1 cellular context compared by ENCODE assay signal in genomic region chr2:32063310-32064020, GRCh38.
A peak's percentile ranks its signal among the peaks of the same experiment; 100 is the strongest.
TF ChIP-seq lines count a peak whose summit lies in the region.

Gene SPAST, plus strand, starts transcription at chr2:32063556. Its CDS starts 276 bp downstream, at chr2:32063832.

TF ChIP-seq in HepG2, 621 proteins besides CTCF, POLR2A, EP300 and RAD21 (continued from another document):
- TF ChIP-seq RERE (CRISPR knock-in tag; IDR thresholded peaks at IDR 0.05; ENCODE audit: low read depth): 0 out of 2 replicates have a peak, but pooled peaks have one; percentile 48
- 0 out of 2 replicates have a peak, but pooled peaks have one; percentile 82 for TF ChIP-seq ZNF44 (CRISPR knock-in tag; IDR thresholded peaks at IDR 0.05)
- peak; percentile 85 for TF ChIP-seq KDM5B (CRISPR knock-in tag; IDR thresholded peaks at IDR 0.05; ENCODE audit: borderline replicate concordance)
- TF ChIP-seq ZNF274 (CRISPR knock-in tag; IDR thresholded peaks at IDR 0.05): no peak
- peak; percentile 77; the same call in 1 of the 2 replicates for TF ChIP-seq MTA1 (CRISPR knock-in tag; IDR thresholded peaks at IDR 0.05; ENCODE audit: borderline replicate concordance)
- no peak for TF ChIP-seq CCAR2 (optimal IDR thresholded peaks at IDR 0.05; ENCODE audit: low read depth, low read length)
- TF ChIP-seq ZNF281 (CRISPR knock-in tag; IDR thresholded peaks at IDR 0.05; ENCODE audit: borderline replicate concordance): 0 out of 2 replicates have a peak, but pooled peaks have one; percentile 8
- no peak for TF ChIP-seq RFX3 (CRISPR knock-in tag; IDR thresholded peaks at IDR 0.05)
